18 cellular contexts compared by ENCODE assay signal in genomic region chr11:96150609-96151008, GRCh38.
"Had no signal": no experiment of that assay in that cellular context is flagged by ENCODE, and none has a peak within 500 bp of the region (broad histone marks: within the 10 kb centered on the region; RNA-seq: fewer than 3 reads in every experiment).

No MANE protein-coding gene starts in this region.

- H3K4me1 ChIP-seq: pancreas had no signal

- H3K27ac ChIP-seq: gastrocnemius medialis, heart left ventricle, pancreas, sigmoid colon, tibial artery, uterus, VCaP had no signal

- H3K36me3 ChIP-seq: gastrocnemius medialis, heart left ventricle, pancreas, sigmoid colon, tibial artery, uterus had no signal

- H3K4me3 Mint-ChIP-seq: activated naive CD8-positive, alpha-beta T cell treated with anti-CD3 and anti-CD28 coated beads, Interleukin-2, amount 10 ng/mL, durations not matched to agents 7 days and 5 days; activated T-helper 1 cell treated with anti-CD3 and anti-CD28 coated beads, Interleukin-12 subunit alpha, Interleukin-12 subunit beta, Interleukin-2, Interleukin-4 antibody, amounts not matched to agents 30 ng/mL and 10 ng/mL and 1 ng/mL, durations not matched to agents 14 hours and 24 hours and 36 hours; dendritic cell treated with granulocyte-macrophage colony-stimulating factor and Interleukin-4, amounts not matched to agents 40 ng/mL and 50 ng/mL, for 4 days; naive thymus-derived CD4-positive, alpha-beta T cell; stimulated activated effector memory CD8-positive, alpha-beta T cell treated with anti-CD3 and anti-CD28 coated beads, Interleukin-12 subunit alpha, Interleukin-12 subunit beta, amount 100 ng/mL, for 72 hours had no signal

- ATAC-seq: gastrocnemius medialis; left colon; naive thymus-derived CD4-positive, alpha-beta T cell; pancreas had no signal

- H3K9me3 Mint-ChIP-seq: activated naive CD8-positive, alpha-beta T cell treated with anti-CD3 and anti-CD28 coated beads, Interleukin-2, amount 10 ng/mL, durations not matched to agents 7 days and 5 days; activated T-helper 1 cell treated with anti-CD3 and anti-CD28 coated beads, Interleukin-12 subunit alpha, Interleukin-12 subunit beta, Interleukin-2, Interleukin-4 antibody, amounts not matched to agents 30 ng/mL and 10 ng/mL and 1 ng/mL, durations not matched to agents 14 hours and 24 hours and 36 hours; dendritic cell treated with granulocyte-macrophage colony-stimulating factor and Interleukin-4, amounts not matched to agents 40 ng/mL and 50 ng/mL, for 4 days; naive thymus-derived CD4-positive, alpha-beta T cell; stimulated activated effector memory CD8-positive, alpha-beta T cell treated with anti-CD3 and anti-CD28 coated beads, Interleukin-12 subunit alpha, Interleukin-12 subunit beta, amount 100 ng/mL, for 72 hours had no signal

- FAIRE-seq: pancreas had no signal

- H3K27ac Mint-ChIP-seq: activated naive CD8-positive, alpha-beta T cell treated with anti-CD3 and anti-CD28 coated beads, Interleukin-2, amount 10 ng/mL, durations not matched to agents 7 days and 5 days; activated T-helper 1 cell treated with anti-CD3 and anti-CD28 coated beads, Interleukin-12 subunit alpha, Interleukin-12 subunit beta, Interleukin-2, Interleukin-4 antibody, amounts not matched to agents 30 ng/mL and 10 ng/mL and 1 ng/mL, durations not matched to agents 14 hours and 24 hours and 36 hours; dendritic cell treated with granulocyte-macrophage colony-stimulating factor and Interleukin-4, amounts not matched to agents 40 ng/mL and 50 ng/mL, for 4 days; naive thymus-derived CD4-positive, alpha-beta T cell; stimulated activated effector memory CD8-positive, alpha-beta T cell treated with anti-CD3 and anti-CD28 coated beads, Interleukin-12 subunit alpha, Interleukin-12 subunit beta, amount 100 ng/mL, for 72 hours had no signal

- H3K4me3 ChIP-seq: gastrocnemius medialis, heart left ventricle, lung, pancreas, sigmoid colon, tibial artery, uterus had no signal

- H3K36me3 Mint-ChIP-seq: stimulated activated effector memory CD8-positive, alpha-beta T cell treated with anti-CD3 and anti-CD28 coated beads, Interleukin-12 subunit alpha, Interleukin-12 subunit beta, amount 100 ng/mL, for 72 hours had no signal

- H3K27me3 ChIP-seq: gastrocnemius medialis, heart left ventricle, pancreas, sigmoid colon, tibial artery, uterus had no signal

- H3K9me3 ChIP-seq: gastrocnemius medialis, heart left ventricle, pancreas, sigmoid colon, tibial artery, uterus had no signal

- H3K27me3 Mint-ChIP-seq: activated naive CD8-positive, alpha-beta T cell treated with anti-CD3 and anti-CD28 coated beads, Interleukin-2, amount 10 ng/mL, durations not matched to agents 7 days and 5 days; dendritic cell treated with granulocyte-macrophage colony-stimulating factor and Interleukin-4, amounts not matched to agents 40 ng/mL and 50 ng/mL, for 4 days; naive thymus-derived CD4-positive, alpha-beta T cell had no signal

- DNase-seq: activated CD8-positive, alpha-beta memory T cell treated with anti-CD3 and anti-CD28 coated beads, Interleukin-2, amount 50 U/mL, for 48 hours; activated naive CD4-positive, alpha-beta T cell; activated naive CD8-positive, alpha-beta T cell treated with anti-CD3 and anti-CD28 coated beads, Interleukin-2, amount 10 ng/mL, durations not matched to agents 7 days and 5 days; cerebellar nuclear complex; effector memory CD4-positive, alpha-beta T cell; gastrocnemius medialis; heart left ventricle; left colon; naive thymus-derived CD4-positive, alpha-beta T cell; pancreas; sigmoid colon; tibial artery; uterus had no signal
